In the genomic region with DNA sequence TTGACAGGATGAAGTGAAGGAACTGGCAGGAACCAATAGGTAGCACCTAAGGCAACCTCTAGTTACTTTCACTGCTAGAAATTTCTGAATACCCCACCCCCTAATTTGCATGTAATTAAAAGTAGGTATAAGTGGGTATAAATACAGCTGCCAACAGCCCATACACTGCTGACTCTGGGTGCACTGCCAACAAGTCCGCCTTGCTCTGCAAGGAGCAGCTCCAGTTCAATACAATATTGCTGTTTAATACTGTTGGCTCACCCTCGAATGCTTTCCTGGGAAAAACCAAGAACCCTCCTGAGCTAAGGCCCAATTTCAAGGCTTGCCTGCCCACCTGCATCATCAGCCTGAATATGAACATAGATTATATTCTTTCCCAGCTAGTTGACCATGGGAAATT, we compare ENCODE assay signal across 18 cellular contexts.
DNase-seq lines count a peak whose midpoint lies in the region; ATAC-seq, FAIRE-seq and TF ChIP-seq lines count a peak whose summit lies in the region.
"Had no signal": no experiment of that assay in that cellular context is flagged by ENCODE, and none has a peak within 500 bp of the region (broad histone marks: within the 10 kb centered on the region; RNA-seq: fewer than 3 reads in every experiment).

No MANE protein-coding gene starts in this region.

- 26% methylated on average over 2 of the region's 2 CpGs for WGBS in A549 (ENCODE audit: missing lambda C conversion rate)
- WGBS in neuronal stem cell (ENCODE audit: extremely low coverage in 2 of 2, insufficient read length in 2 of 2, insufficient replicate concordance in 1 of 2), 2 donors, result no CpG with 5 or more reads among the region's 2 CpGs

- H3K9ac ChIP-seq in OCI-LY1 (ENCODE audit: low read length), result no peak overlapping the region
- no peak overlapping the region for H3K9ac ChIP-seq in fibroblast of lung (ENCODE audit: insufficient read depth, low read length)
- no peak overlapping the region for H3K9ac ChIP-seq in neuronal stem cell (ENCODE audit: low read depth, low read length, poor library complexity)
- H3K9ac ChIP-seq: BLaER1 treated with 17β-estradiol and CSF1 and Interleukin-3, amounts not matched to agents 10 nM and 100 nM; GM23248 had no signal

- H3K4me2 ChIP-seq in A549, result peak overlapping the region; percentile 38
- H3K4me2 ChIP-seq in OCI-LY1 (ENCODE audit: low read length), result peak overlapping the region; percentile 10; the same call in 1 of the 2 replicates
- no peak overlapping the region for H3K4me2 ChIP-seq in fibroblast of lung (ENCODE audit: extremely low read depth, insufficient read depth, low read length)
- H3K4me2 ChIP-seq in neuronal stem cell (ENCODE audit: insufficient read depth, low read length, poor library complexity, severe bottlenecking), result no peak overlapping the region
- H3K4me2 ChIP-seq: BLaER1 treated with 17β-estradiol and CSF1 and Interleukin-3, amounts not matched to agents 10 nM and 100 nM had no signal

- H3K27ac ChIP-seq in A549 (no peak overlapping the region), OCI-LY1 (ENCODE audit: low read depth, low read length, poor library complexity, severe bottlenecking) (no peak overlapping the region), fibroblast of lung (ENCODE audit: insufficient read depth, low read length) (no peak overlapping the region), neuronal stem cell (replicated peaks; ENCODE audit: low read length) (no peak overlapping the region)
- H3K27ac ChIP-seq: 22Rv1; BLaER1 treated with 17β-estradiol and CSF1 and Interleukin-3, amounts not matched to agents 10 nM and 100 nM; GM23248 had no signal

- no peak for TF ChIP-seq EP300 in A549 (IDR thresholded peaks at IDR 0.05)

- no peak for TF ChIP-seq RAD21 in A549 (conservative IDR thresholded peaks at IDR 0.05 in 1 of 2, IDR thresholded peaks at IDR 0.05 in 1 of 2)

- H4K91ac ChIP-seq in neuronal stem cell (ENCODE audit: low read depth, low read length, poor library complexity), result no peak overlapping the region

- H3K79me1 ChIP-seq in neuronal stem cell (ENCODE audit: low read depth, low read length), result no peaks in the 10 kb centered on the region

- ATAC-seq in A549 (no peak), left colon (no peak)
- no peak for ATAC-seq in activated CD4-positive, CD25-positive, alpha-beta regulatory T cell treated with anti-CD3 and anti-CD28 coated beads, Interleukin-2, amount 50 U/mL, for 24 hours
- ATAC-seq: GM12878 had no signal

- H4K20me1 ChIP-seq in OCI-LY1 (ENCODE audit: insufficient read depth, low read length) (no peaks in the 10 kb centered on the region), fibroblast of lung (ENCODE audit: control insufficient read depth, extremely low read depth, insufficient read depth, low read length) (no peaks in the 10 kb centered on the region)
- H4K20me1 ChIP-seq: BLaER1 treated with 17β-estradiol and CSF1 and Interleukin-3, amounts not matched to agents 10 nM and 100 nM had no signal

- intact Hi-C loops in left colon (cut with DNase I, micrococcal nuclease), result no loop called here

- no peak overlapping the region for H2BK15ac ChIP-seq in neuronal stem cell (ENCODE audit: low read length)

- POLR2A ChIA-PET in A549 (lab: Yijun Ruan, JAX), result no interaction called here

- H3K18ac ChIP-seq in neuronal stem cell (ENCODE audit: low read length), result no peak overlapping the region

- no peak for FAIRE-seq in A549 (lab: Jason Lieb, UNC)
- FAIRE-seq: GM12878, GM18507 had no signal

- no peak for TF ChIP-seq POLR2A in A549 (IDR thresholded peaks at IDR 0.05; ENCODE audit: low read length)

- H2AFZ ChIP-seq in OCI-LY1 (ENCODE audit: low read length), result no peak overlapping the region
- peak overlapping the region; percentile 25 for H2AFZ ChIP-seq in fibroblast of lung (ENCODE audit: low read length)
- no peak overlapping the region for H2AFZ ChIP-seq in neuronal stem cell (ENCODE audit: low read length)
- H2AFZ ChIP-seq: GM23248 had no signal

- H3K79me2 ChIP-seq in OCI-LY1 (ENCODE audit: insufficient read depth, low read length) (no peaks in the 10 kb centered on the region), fibroblast of lung (ENCODE audit: control insufficient read depth, insufficient read depth, low read length) (no peaks in the 10 kb centered on the region)

- H3K9me2 ChIP-seq in OCI-LY1 (ENCODE audit: low read depth, low read length), result no peaks in the 10 kb centered on the region

- H2BK5ac ChIP-seq in neuronal stem cell (ENCODE audit: low read length), result no peak overlapping the region

- H3K9me3 ChIP-seq in A549 (no peaks in the 10 kb centered on the region), OCI-LY1 (ENCODE audit: low read length) (no peaks in the 10 kb centered on the region), fibroblast of lung (ENCODE audit: control insufficient read depth, insufficient read depth, low read depth, low read length) (no peaks in the 10 kb centered on the region), neuronal stem cell (replicated peaks in 1 of 2; ENCODE audit: control insufficient read depth in 2 of 2, insufficient read depth in 1 of 2, low read depth in 1 of 2, low read length in 2 of 2) (peaks cover 2 to 7% of the 10 kb centered on the region in 2 donors)

- no peak overlapping the region for H2AK5ac ChIP-seq in neuronal stem cell (ENCODE audit: low read depth, low read length)

- H3K4me1 ChIP-seq in A549 (no peaks in the 10 kb centered on the region), OCI-LY1 (ENCODE audit: insufficient read depth, low read length, severe bottlenecking) (no peaks in the 10 kb centered on the region), fibroblast of lung (ENCODE audit: control insufficient read depth, extremely low read depth, insufficient read depth, low read length) (no peaks in the 10 kb centered on the region), neuronal stem cell (ENCODE audit: control insufficient read depth in 2 of 2, insufficient read depth in 1 of 2, low read depth in 1 of 2, low read length in 2 of 2) (peaks cover 0 to 1% of the 10 kb centered on the region in 2 donors)

- H3K14ac ChIP-seq in neuronal stem cell (ENCODE audit: low read length), result peak overlapping the region; percentile 71

- no peak for TF ChIP-seq CTCF in A549 (IDR thresholded peaks at IDR 0.05)
- no peak for TF ChIP-seq CTCF in OCI-LY1 (IDR thresholded peaks at IDR 0.05; ENCODE audit: low read length)
- TF ChIP-seq CTCF in fibroblast of lung (conservative IDR thresholded peaks at IDR 0.05 in 1 of 2, IDR thresholded peaks at IDR 0.05 in 1 of 2; ENCODE audit: low read depth in 1 of 2, low read length in 2 of 2), result no peak

- no peak overlapping the region for H2BK12ac ChIP-seq in neuronal stem cell (ENCODE audit: low read length)

- no peaks in the 10 kb centered on the region for H3F3A ChIP-seq in OCI-LY1 (ENCODE audit: insufficient read depth, low read length)

- H3K27me3 ChIP-seq in OCI-LY1 (ENCODE audit: insufficient read depth, low read length) (no peaks in the 10 kb centered on the region), fibroblast of lung (ENCODE audit: control insufficient read depth, insufficient read depth, low read length) (no peaks in the 10 kb centered on the region), neuronal stem cell (ENCODE audit: control insufficient read depth in 3 of 3, insufficient read depth in 3 of 3, low read depth in 1 of 3, low read length in 3 of 3) (no peaks in the 10 kb centered on the region)
- H3K27me3 ChIP-seq: BLaER1 treated with 17β-estradiol and CSF1 and Interleukin-3, amounts not matched to agents 10 nM and 100 nM had no signal

- H3K23ac ChIP-seq in neuronal stem cell (ENCODE audit: low read depth, low read length, poor library complexity), result no peak overlapping the region

- H3K4ac ChIP-seq in neuronal stem cell (ENCODE audit: low read length), result no peak overlapping the region

- no peak overlapping the region for H2BK120ac ChIP-seq in neuronal stem cell (ENCODE audit: low read depth, low read length)

- H3K4me3 ChIP-seq in A549 (no peak overlapping the region), OCI-LY1 (ENCODE audit: low read depth, low read length, poor library complexity, severe bottlenecking) (no peak overlapping the region), fibroblast of lung (replicated peaks in 1 of 4; ENCODE audit: control extremely low read depth in 1 of 4, insufficient read depth in 1 of 4, low read depth in 3 of 4, low read length in 4 of 4) (peak overlapping the region in 1 of 4 experiments; percentile 34), neuronal stem cell (ENCODE audit: low read length in 2 of 2) (no peak overlapping the region)
- H3K4me3 ChIP-seq: BLaER1 treated with 17β-estradiol and CSF1 and Interleukin-3, amounts not matched to agents 10 nM and 100 nM; GM12878; GM23248 had no signal

- no peak overlapping the region for H4K8ac ChIP-seq in neuronal stem cell (ENCODE audit: low read depth, low read length)

- DNase-seq in A549 (ENCODE audit: low read depth in 1 of 2, low spot score in 1 of 2), result no peak
- no peak for DNase-seq in fibroblast of lung (ENCODE audit: low read depth in 2 of 2)
- DNase-seq in neuronal stem cell (ENCODE audit: low spot score), result no peak
- DNase-seq in left colon, result no peak
- DNase-seq in NCI-H2227 treated with DMSO at 0.1 percent for 48 hours (lab: John Stamatoyannopoulos, UW), result no peak
- DNase-seq: ACHN; Calu3; CD4-positive, CD25-positive, alpha-beta regulatory T cell; DMS 273 treated with DMSO at 0.1 percent for 48 hours; DMS79; GM23248; H7 had no signal

- CTCF ChIA-PET in A549 (lab: Yijun Ruan, JAX), result no interaction called here

- no peaks in the 10 kb centered on the region for H3K36me3 ChIP-seq in OCI-LY1 (ENCODE audit: insufficient read depth, low read length)
- H3K36me3 ChIP-seq in fibroblast of lung (ENCODE audit: control insufficient read depth, insufficient read depth, low read length), result no peaks in the 10 kb centered on the region
- no peaks in the 10 kb centered on the region for H3K36me3 ChIP-seq in neuronal stem cell (replicated peaks in 1 of 2; ENCODE audit: control insufficient read depth in 2 of 2, insufficient read depth in 2 of 2, low read length in 2 of 2)
- H3K36me3 ChIP-seq: BLaER1 treated with 17β-estradiol and CSF1 and Interleukin-3, amounts not matched to agents 10 nM and 100 nM had no signal

TF ChIP-seq in A549, 52 proteins besides CTCF, POLR2A, EP300 and RAD21 (continues in another document):
- TF ChIP-seq CEBPB (IDR thresholded peaks at IDR 0.05), result no peak
- no peak for TF ChIP-seq KDM1A (IDR thresholded peaks at IDR 0.05; ENCODE audit: low read depth)
- no peak for TF ChIP-seq PHF8 (IDR thresholded peaks at IDR 0.05; ENCODE audit: borderline replicate concordance, low read depth)
- TF ChIP-seq MAFK (IDR thresholded peaks at IDR 0.05; ENCODE audit: partially characterized antibody), result no peak
- TF ChIP-seq CHD4 (IDR thresholded peaks at IDR 0.05; ENCODE audit: borderline replicate concordance), result no peak
- no peak for TF ChIP-seq EHMT2 (IDR thresholded peaks at IDR 0.05; ENCODE audit: low read depth)
- no peak for TF ChIP-seq FOSL2 (IDR thresholded peaks at IDR 0.05)
- TF ChIP-seq FOSL2 (CRISPR knock-in tag; IDR thresholded peaks at IDR 0.05), result no peak
- TF ChIP-seq JUNB (IDR thresholded peaks at IDR 0.05), result no peak
- TF ChIP-seq ZFP36 (IDR thresholded peaks at IDR 0.05; ENCODE audit: borderline replicate concordance, partially characterized antibody), result no peak
- no peak for TF ChIP-seq FOSB (CRISPR knock-in tag; IDR thresholded peaks at IDR 0.05)

Comparison
In these comparisons a context has a peak if more than half of its experiments do, and no peak if none do; other contexts are left out.
1. H3K4me2 ChIP-seq: peak in A549 (single experiment) and OCI-LY1 (single experiment); none in fibroblast of lung (single experiment) and neuronal stem cell (single experiment).